ENCODE assay signal across 3 cellular contexts in the genomic region with DNA sequence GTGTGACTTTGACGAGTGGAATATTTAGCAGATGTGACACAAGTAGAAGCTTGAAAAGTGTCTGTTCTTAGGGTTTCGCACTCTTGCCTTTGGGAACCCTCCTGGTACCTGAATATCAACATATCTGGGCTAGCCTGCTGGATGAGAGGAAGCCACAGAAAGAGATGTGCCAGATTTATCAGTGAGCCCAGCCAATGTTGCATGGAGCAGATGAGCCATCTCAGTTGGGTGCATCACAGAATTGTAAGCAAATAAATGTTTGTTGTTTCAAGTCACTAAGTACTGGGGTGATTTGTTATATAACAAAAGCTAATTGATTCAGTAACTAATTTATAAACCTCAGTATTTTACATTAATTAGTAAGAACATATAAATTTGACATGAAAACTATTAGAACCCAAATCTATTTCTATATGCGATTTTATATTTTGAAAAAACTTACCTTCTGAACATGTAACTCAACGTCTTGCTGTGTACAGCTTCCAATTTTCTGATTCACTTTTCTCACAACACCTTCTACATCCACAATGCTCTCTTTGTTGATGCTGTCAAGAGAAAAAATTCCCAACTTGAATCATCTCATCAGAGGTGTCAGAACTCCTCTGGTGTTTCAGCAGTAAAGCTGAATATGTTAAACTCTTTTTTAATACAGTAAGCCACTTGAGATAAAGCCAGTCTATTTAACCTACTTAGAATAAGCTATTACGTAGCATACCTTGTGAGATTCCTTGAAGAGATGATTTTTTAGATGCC.
TF ChIP-seq lines count a peak whose summit lies in the region.

No MANE protein-coding gene starts in this region.

TF ChIP-seq in HepG2, 621 proteins besides CTCF, POLR2A, EP300 and RAD21:
- TF ChIP-seq ZNF382 (CRISPR knock-in tag; IDR thresholded peaks at IDR 0.05; ENCODE audit: borderline replicate concordance) (no peak), RBM22 (optimal IDR thresholded peaks at IDR 0.05; ENCODE audit: low read length) (peak; percentile 34), ZNF30 (CRISPR knock-in tag; IDR thresholded peaks at IDR 0.05) (no peak), MIXL1 (CRISPR knock-in tag; IDR thresholded peaks at IDR 0.05) (no peak), ZNF333 (CRISPR knock-in tag; IDR thresholded peaks at IDR 0.05; ENCODE audit: borderline replicate concordance) (no peak), HES4 (CRISPR knock-in tag; IDR thresholded peaks at IDR 0.05; ENCODE audit: borderline replicate concordance) (no peak)

TF ChIP-seq in GM12878, 131 proteins besides CTCF, POLR2A, EP300 and RAD21:
- TF ChIP-seq SMAD1 (IDR thresholded peaks at IDR 0.05; ENCODE audit: low read depth, partially characterized antibody) (peak; percentile 24), RBBP5 (conservative IDR thresholded peaks at IDR 0.05) (no peak)

TF ChIP-seq in HEK293T, 16 proteins besides CTCF, POLR2A, EP300 and RAD21:
- no peak for TF ChIP-seq NFRKB (IDR thresholded peaks at IDR 0.05)
- TF ChIP-seq L3MBTL2 (conservative IDR thresholded peaks at IDR 0.05): no peak
- TF ChIP-seq HDGF (IDR thresholded peaks at IDR 0.05; ENCODE audit: borderline replicate concordance): no peak
- no peak for TF ChIP-seq BHLHE40 (IDR thresholded peaks at IDR 0.05; ENCODE audit: borderline replicate concordance)
- TF ChIP-seq FOXM1 (IDR thresholded peaks at IDR 0.05; ENCODE audit: borderline replicate concordance): no peak
- TF ChIP-seq SUZ12 (IDR thresholded peaks at IDR 0.05): no peak
- TF ChIP-seq PKNOX1 (IDR thresholded peaks at IDR 0.05): no peak
- TF ChIP-seq SP1 (IDR thresholded peaks at IDR 0.05): no peak
- no peak for TF ChIP-seq TARDBP (IDR thresholded peaks at IDR 0.05)
TF ChIP-seq in HEK293T: peak in this region for 0.
